In the genomic region with DNA sequence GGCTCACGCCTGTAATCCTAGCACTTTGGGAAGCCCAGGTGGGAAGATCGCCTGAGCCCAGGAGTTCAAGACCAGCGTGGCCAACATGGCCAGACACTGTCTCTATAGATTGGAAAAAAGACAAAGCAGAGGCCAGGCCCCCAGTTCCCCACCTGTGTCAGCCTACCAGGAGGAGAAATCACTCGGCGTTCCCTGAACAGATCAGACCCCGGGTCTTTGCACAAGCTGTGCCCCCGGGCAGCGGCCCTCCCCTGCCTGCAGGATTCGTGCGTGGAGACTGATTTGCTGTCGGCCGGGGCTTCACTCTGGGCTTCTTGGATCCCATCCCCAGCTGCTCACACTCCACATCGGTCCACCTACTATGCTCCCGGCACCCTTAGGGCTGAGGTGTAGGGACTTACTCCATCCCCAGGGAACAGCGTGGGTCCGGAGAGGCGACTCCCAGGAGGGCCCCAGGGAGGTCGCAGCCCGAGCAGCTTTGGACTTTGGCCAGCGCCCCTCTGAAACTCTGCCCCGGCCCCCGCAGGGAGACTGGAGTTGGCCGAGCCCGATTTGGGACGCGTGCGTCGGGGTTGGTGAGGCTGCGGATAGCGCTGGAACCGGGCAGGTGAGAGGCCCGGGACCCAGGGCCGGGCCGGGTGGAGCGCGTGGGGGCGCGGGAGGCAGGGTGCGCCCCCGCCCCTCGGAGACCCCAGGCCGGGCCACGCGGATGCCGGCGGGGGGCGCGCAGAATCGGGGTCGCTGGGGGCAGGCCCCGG, we compare ENCODE assay signal across 1 cellular context.
TF ChIP-seq lines count a peak whose summit lies in the region.

No MANE protein-coding gene starts in this region.

TF ChIP-seq in WTC11, 78 proteins besides CTCF, POLR2A, EP300 and RAD21 (continued from another document):
- TF ChIP-seq NR2C2 (CRISPR knock-in tag; IDR thresholded peaks at IDR 0.05) (no peak), OVOL2 (CRISPR knock-in tag; IDR thresholded peaks at IDR 0.05; ENCODE audit: borderline replicate concordance) (0 out of 2 replicates have a peak, but pooled peaks have one; percentile 19), HMGA2 (CRISPR knock-in tag; IDR thresholded peaks at IDR 0.05) (no peak)
- TF ChIP-seq, protein P1, sequence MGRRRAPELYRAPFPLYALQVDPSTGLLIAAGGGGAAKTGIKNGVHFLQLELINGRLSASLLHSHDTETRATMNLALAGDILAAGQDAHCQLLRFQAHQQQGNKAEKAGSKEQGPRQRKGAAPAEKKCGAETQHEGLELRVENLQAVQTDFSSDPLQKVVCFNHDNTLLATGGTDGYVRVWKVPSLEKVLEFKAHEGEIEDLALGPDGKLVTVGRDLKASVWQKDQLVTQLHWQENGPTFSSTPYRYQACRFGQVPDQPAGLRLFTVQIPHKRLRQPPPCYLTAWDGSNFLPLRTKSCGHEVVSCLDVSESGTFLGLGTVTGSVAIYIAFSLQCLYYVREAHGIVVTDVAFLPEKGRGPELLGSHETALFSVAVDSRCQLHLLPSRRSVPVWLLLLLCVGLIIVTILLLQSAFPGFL (CRISPR knock-in tag; IDR thresholded peaks at IDR 0.05; ENCODE audit: borderline replicate concordance) = no peak
